Comparison of ENCODE assay signal across 21 cellular contexts in the genomic region with DNA sequence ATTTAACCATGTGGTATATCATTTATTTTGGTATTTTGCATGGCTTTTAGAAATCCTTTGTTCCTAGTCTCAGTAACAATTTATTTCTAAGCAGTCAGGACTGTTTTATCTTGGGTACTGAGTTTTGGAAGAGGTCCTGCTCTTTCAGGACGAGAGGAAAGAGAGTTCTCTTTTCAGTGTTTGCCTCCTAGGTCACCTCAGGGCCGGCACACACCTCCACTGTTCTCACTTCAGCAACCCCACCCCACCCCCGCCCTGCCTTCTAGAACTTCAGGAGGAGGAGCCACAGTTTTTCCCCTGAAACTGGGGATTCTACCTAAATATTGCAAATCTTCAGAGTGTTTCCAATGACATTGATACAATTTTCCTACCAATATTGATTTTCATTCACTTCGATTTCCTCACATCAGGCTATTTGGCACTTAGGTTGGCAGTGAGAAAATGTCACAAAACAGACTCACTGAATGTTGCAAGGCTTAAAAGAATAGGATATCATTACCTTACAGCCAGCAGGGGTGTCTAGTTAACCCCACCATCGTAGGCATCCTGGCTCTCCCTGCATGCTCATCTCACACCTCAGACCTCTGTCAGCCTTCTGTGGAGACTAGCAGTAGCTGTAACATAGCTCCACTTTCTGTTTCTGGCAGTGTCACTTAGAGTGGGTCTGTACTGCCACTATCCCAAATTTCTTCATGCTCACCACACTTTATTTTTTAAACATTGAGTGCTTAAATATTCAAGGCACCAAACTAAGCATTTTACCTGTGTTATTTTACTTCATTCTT. TPM values are rescaled to one million over a fixed set of nuclear protein-coding genes. Genes with fewer than 3 reads are reported as not detected.
A peak's percentile ranks its signal among the peaks of the same experiment; 100 is the strongest.
DNase-seq lines count a peak whose midpoint lies in the region; ATAC-seq and TF ChIP-seq lines count a peak whose summit lies in the region.
"Had no signal": no experiment of that assay in that cellular context is flagged by ENCODE, and none has a peak within 500 bp of the region (broad histone marks: within the 10 kb centered on the region; RNA-seq: fewer than 3 reads in every experiment).

No MANE protein-coding gene starts in this region.

- H3K27me3 Mint-ChIP-seq in activated CD8-positive, alpha-beta memory T cell treated with anti-CD3 and anti-CD28 coated beads, Interleukin-2, amount 10 ng/mL, durations not matched to agents 7 days and 5 days = no peaks in the 10 kb centered on the region
- no peaks in the 10 kb centered on the region for H3K27me3 Mint-ChIP-seq in T-helper 17 cell
- H3K27me3 Mint-ChIP-seq: memory B cell had no signal

- peaks cover 22% of the 10 kb centered on the region for H3K4me1 Mint-ChIP-seq in activated CD8-positive, alpha-beta memory T cell treated with anti-CD3 and anti-CD28 coated beads, Interleukin-2, amount 10 ng/mL, durations not matched to agents 7 days and 5 days
- peaks cover 35% of the 10 kb centered on the region for H3K4me1 Mint-ChIP-seq in T-helper 17 cell
- H3K4me1 Mint-ChIP-seq: nephron progenitor cell had no signal

- H3K9ac ChIP-seq in GM23248 (no peak overlapping the region; the same call in 1 of the 2 replicates), mesendoderm (ENCODE audit: low read length) (no peak overlapping the region)

- H3K36me3 Mint-ChIP-seq in activated CD8-positive, alpha-beta memory T cell treated with anti-CD3 and anti-CD28 coated beads, Interleukin-2, amount 10 ng/mL, durations not matched to agents 7 days and 5 days = no peaks in the 10 kb centered on the region
- H3K36me3 Mint-ChIP-seq in T-helper 17 cell (ENCODE audit: low read depth) = no peaks in the 10 kb centered on the region
- H3K36me3 Mint-ChIP-seq: immature natural killer cell, memory B cell had no signal

- H3K27ac ChIP-seq in GM23248 (peak overlapping the region; percentile 72), mesendoderm (ENCODE audit: low read depth, low read length) (no peak overlapping the region), A673 (ENCODE audit: low read depth, low read length, poor library complexity, severe bottlenecking) (no peak overlapping the region)
- H3K27ac ChIP-seq: C4-2B, prostate gland, SK-N-MC, spleen had no signal

- H3K4me1 ChIP-seq in GM23248 (ENCODE audit: insufficient read depth) (peaks cover 20% of the 10 kb centered on the region), mesendoderm (ENCODE audit: control insufficient read depth, low read depth, low read length) (peaks cover 6% of the 10 kb centered on the region), A673 (ENCODE audit: insufficient read depth, low read length, poor library complexity, severe bottlenecking) (no peaks in the 10 kb centered on the region)
- H3K4me1 ChIP-seq: prostate gland had no signal

- no peaks in the 10 kb centered on the region for H3K9me3 ChIP-seq in GM23248 (ENCODE audit: low read depth)
- no peaks in the 10 kb centered on the region for H3K9me3 ChIP-seq in T-helper 17 cell (ENCODE audit: control insufficient read depth, low read length, poor library complexity, severe bottlenecking)
- no peaks in the 10 kb centered on the region for H3K9me3 ChIP-seq in A673 (ENCODE audit: low read depth, low read length, poor library complexity, severe bottlenecking)
- H3K9me3 ChIP-seq: prostate gland, spleen had no signal

- H3K4me2 ChIP-seq in GM23248 (ENCODE audit: unreplicated experiment) = peak overlapping the region; percentile 75
- H3K4me2 ChIP-seq in mesendoderm (ENCODE audit: low read length) = no peak overlapping the region

- H3F3A ChIP-seq in GM23248 (ENCODE audit: insufficient read depth) = peaks cover 30% of the 10 kb centered on the region

- 0 out of 2 replicates have a peak, but pooled peaks cover 7% of the 10 kb centered on the region for H4K20me1 ChIP-seq in GM23248 (ENCODE audit: insufficient read depth)

- H3K27me3 ChIP-seq in GM23248 (replicated peaks; ENCODE audit: insufficient read depth) (no peaks in the 10 kb centered on the region), mesendoderm (ENCODE audit: insufficient read depth, low read length, poor library complexity) (no peaks in the 10 kb centered on the region), A673 (replicated peaks; ENCODE audit: insufficient read depth, low read depth, low read length, poor library complexity) (no peaks in the 10 kb centered on the region)
- H3K27me3 ChIP-seq: spleen had no signal

- POLR2A ChIA-PET in A673 (lab: Charles Lee; ENCODE audit: low non-redundant PET) = no interaction called here

- no TSS peak for BruUV-seq in A673 (replicated peaks; lab: Mats Ljungman, UMichigan)

- H3K56ac ChIP-seq in mesendoderm (ENCODE audit: low read length) = no peak overlapping the region

- intact Hi-C loops in A673 (cut with micrococcal nuclease; ENCODE audit: unreplicated experiment) = no loop called here

- no peak overlapping the region for H2AFZ ChIP-seq in GM23248

- CTCF ChIA-PET in activated CD8-positive, alpha-beta memory T cell treated with anti-CD3 and anti-CD28 coated beads, Interleukin-2, amount 10 ng/mL, durations not matched to agents 7 days and 5 days (lab: Charles Lee) = interaction anchor here (1.1 to 3.6 kb wide), 5 partner anchors 10 to 25 kb away, joined by 3 to 45 read pairs (median 8); partner anchors contain the start of gene PURA
- CTCF ChIA-PET in A673 (lab: Charles Lee) = interaction anchor here (1.6 kb wide), 1 partner anchor 12 kb away, joined by 3 read pairs; no protein-coding TSS in a partner anchor

- H3K18ac ChIP-seq in mesendoderm (ENCODE audit: low read length) = no peak overlapping the region

- H3K9me3 Mint-ChIP-seq in activated CD8-positive, alpha-beta memory T cell treated with anti-CD3 and anti-CD28 coated beads, Interleukin-2, amount 10 ng/mL, durations not matched to agents 7 days and 5 days (ENCODE audit: low read depth) = no peaks in the 10 kb centered on the region
- H3K9me3 Mint-ChIP-seq: immature natural killer cell, memory B cell, nephron progenitor cell had no signal

- no peak overlapping the region for H4K5ac ChIP-seq in mesendoderm (ENCODE audit: low read length)

- no peak overlapping the region for H2BK120ac ChIP-seq in mesendoderm (ENCODE audit: low read depth, low read length)

- H3K27ac Mint-ChIP-seq in activated CD8-positive, alpha-beta memory T cell treated with anti-CD3 and anti-CD28 coated beads, Interleukin-2, amount 10 ng/mL, durations not matched to agents 7 days and 5 days = no peak overlapping the region
- H3K27ac Mint-ChIP-seq in T-helper 17 cell = no peak overlapping the region
- H3K27ac Mint-ChIP-seq: memory B cell, nephron progenitor cell had no signal

- H2AK5ac ChIP-seq in mesendoderm (ENCODE audit: low read length) = no peak overlapping the region

- no peak for TF ChIP-seq CTCF in A673 (conservative IDR thresholded peaks at IDR 0.05; ENCODE audit: low read depth, low read length)

- DNase-seq in activated CD8-positive, alpha-beta memory T cell treated with anti-CD3 and anti-CD28 coated beads, Interleukin-2, amount 10 ng/mL, durations not matched to agents 7 days and 5 days = peak; percentile 37
- DNase-seq in activated CD8-positive, alpha-beta memory T cell treated with anti-CD3 and anti-CD28 coated beads for 24 hours = no peak
- DNase-seq in GM23248 (no peak), T-helper 17 cell (no peak), mesendoderm (no peak), kidney tubule cell (ENCODE audit: low spot score) (no peak), A673 (ENCODE audit: low spot score) (no peak), NCI-H1930 (lab: John Stamatoyannopoulos, UW) (no peak)
- DNase-seq: activated CD4-positive, alpha-beta T cell treated with anti-CD3 and anti-CD28 coated beads, Interleukin-2, amount 50 U/mL, for 1 hour; caudate nucleus; DMS153; effector CD4-positive, alpha-beta T cell; immature natural killer cell; NCI-H1417; NCI-H748 treated with DMSO at 0.1 percent for 48 hours; nephron progenitor cell; spleen had no signal

- H4K8ac ChIP-seq in mesendoderm (ENCODE audit: low read depth, low read length) = no peak overlapping the region

- H3K23ac ChIP-seq in mesendoderm (ENCODE audit: low read length) = peak overlapping the region; percentile 74

- no peak for ATAC-seq in activated CD8-positive, alpha-beta memory T cell treated with anti-CD3 and anti-CD28 coated beads, Interleukin-2, amount 10 ng/mL, durations not matched to agents 7 days and 5 days
- no peak for ATAC-seq in T-helper 17 cell

- H3K4me3 ChIP-seq in GM23248 (peak overlapping the region; percentile 44; the same call in 1 of the 2 replicates), mesendoderm (ENCODE audit: low read length) (no peak overlapping the region), A673 (ENCODE audit: low read depth, low read length, poor library complexity, severe bottlenecking) (no peak overlapping the region)
- H3K4me3 ChIP-seq: prostate gland, SK-N-MC, spleen had no signal

- WGBS in GM23248 (ENCODE audit: low coverage in 1 of 2, low lambda C conversion rate in 2 of 2, missing lambda C conversion rate in 2 of 2), 2 experiments = 75 to 76% methylated on average over 5 of the region's 5 CpGs
- WGBS in mesendoderm (ENCODE audit: extremely low coverage, insufficient coverage, low lambda C conversion rate) = no CpG with 5 or more reads among the region's 5 CpGs

- no peak overlapping the region for H2BK15ac ChIP-seq in mesendoderm (replicated peaks; ENCODE audit: low read depth)

- H3K79me1 ChIP-seq in mesendoderm (ENCODE audit: low read length) = no peaks in the 10 kb centered on the region

- H2BK5ac ChIP-seq in mesendoderm (ENCODE audit: low read length) = no peak overlapping the region

- in situ Hi-C loops in GM23248 (cut with MboI) = no loop called here

- H3K4ac ChIP-seq in mesendoderm (ENCODE audit: low read depth, low read length) = no peak overlapping the region

- no peaks in the 10 kb centered on the region for H3K9me2 ChIP-seq in GM23248 (ENCODE audit: insufficient read depth)

- peaks cover 84% of the 10 kb centered on the region for H3K79me2 ChIP-seq in GM23248 (ENCODE audit: insufficient read depth)
- H3K79me2 ChIP-seq in mesendoderm (ENCODE audit: control insufficient read depth, insufficient read depth, low read length) = no peaks in the 10 kb centered on the region

- H3K36me3 ChIP-seq in GM23248 (ENCODE audit: low read depth) = no peaks in the 10 kb centered on the region
- H3K36me3 ChIP-seq in mesendoderm (ENCODE audit: control insufficient read depth, insufficient read depth, low read length) = no peaks in the 10 kb centered on the region
- H3K36me3 ChIP-seq in A673 (ENCODE audit: insufficient read depth, low read length, poor library complexity, severe bottlenecking) = no peaks in the 10 kb centered on the region
- H3K36me3 ChIP-seq: prostate gland, spleen had no signal

- H3K4me3 Mint-ChIP-seq in activated CD8-positive, alpha-beta memory T cell treated with anti-CD3 and anti-CD28 coated beads, Interleukin-2, amount 10 ng/mL, durations not matched to agents 7 days and 5 days = no peak overlapping the region
- peak overlapping the region; percentile 45 for H3K4me3 Mint-ChIP-seq in T-helper 17 cell
- H3K4me3 Mint-ChIP-seq: memory B cell, nephron progenitor cell had no signal

RNA-seq across cellular contexts. Expression of gene IGIP, which starts 5.4 kb away (rescaled TPM):
- 1 to 10 TPM; 2.9 to 3.4 TPM for total RNA-seq in activated CD8-positive, alpha-beta memory T cell treated with anti-CD3 and anti-CD28 coated beads, Interleukin-2, amount 10 ng/mL, durations not matched to agents 7 days and 5 days
- total RNA-seq in GM23248 (2014; rRNA removed; shearing (Covaris generic)) = 13.0 and 16.3 TPM in 2 replicates
- 3.4 and 3.5 TPM in 2 replicates for polyA plus RNA-seq in GM23248 (2016; fragmentation: Nextera tagmentation; extraction: Ambion mirVana)
- total RNA-seq in T-helper 17 cell = 1 to 10 TPM; 3.2 to 3.7 TPM
- polyA plus RNA-seq in mesendoderm (2013, experiment 1 of 2) = 0.04 TPM
- polyA plus RNA-seq in mesendoderm (2013, experiment 2 of 2) = 0.04 TPM
- total RNA-seq in A673 (2021) = 2.5 and 2.7 TPM in 2 replicates

RNA-seq across cellular contexts. Expression of gene PURA, which starts 17.2 kb away (rescaled TPM):
- 10 to 100 TPM; 12.3 to 15.4 TPM for total RNA-seq in activated CD8-positive, alpha-beta memory T cell treated with anti-CD3 and anti-CD28 coated beads, Interleukin-2, amount 10 ng/mL, durations not matched to agents 7 days and 5 days
- 24.2 and 30.6 TPM in 2 replicates for total RNA-seq in GM23248 (2014; rRNA removed; shearing (Covaris generic))
- 7.9 and 10.7 TPM in 2 replicates for polyA plus RNA-seq in GM23248 (2016; fragmentation: Nextera tagmentation; extraction: Ambion mirVana)
- total RNA-seq in T-helper 17 cell (10 to 100 TPM in 1 of 2 donors, 1 to 10 TPM in 1; 9.0 to 10.3 TPM), A673 (2021) (9.5 and 12.3 TPM in 2 replicates)
- 0.86 TPM for polyA plus RNA-seq in mesendoderm (2013, experiment 1 of 2)
- polyA plus RNA-seq in mesendoderm (2013, experiment 2 of 2) = 0.77 TPM

RNA-seq across cellular contexts. Expression of gene CYSTM1, which starts 43.8 kb away (rescaled TPM):
- total RNA-seq in activated CD8-positive, alpha-beta memory T cell treated with anti-CD3 and anti-CD28 coated beads, Interleukin-2, amount 10 ng/mL, durations not matched to agents 7 days and 5 days = 10 to 100 TPM; 16.8 to 23.0 TPM
- total RNA-seq in GM23248 (2014; rRNA removed; shearing (Covaris generic)) = 10.4 and 16.0 TPM in 2 replicates
- polyA plus RNA-seq in GM23248 (2016; fragmentation: Nextera tagmentation; extraction: Ambion mirVana) = 42.3 and 45.5 TPM in 2 replicates
- total RNA-seq in T-helper 17 cell (1 to 10 TPM; 7.8 to 8.8 TPM), A673 (2021) (33.3 and 35.5 TPM in 2 replicates)
- polyA plus RNA-seq in mesendoderm (2013, experiment 1 of 2) = 21.9 TPM
- polyA plus RNA-seq in mesendoderm (2013, experiment 2 of 2) = 20.3 TPM
